Comparison of ENCODE assay signal across 8 cellular contexts in the genomic region with DNA sequence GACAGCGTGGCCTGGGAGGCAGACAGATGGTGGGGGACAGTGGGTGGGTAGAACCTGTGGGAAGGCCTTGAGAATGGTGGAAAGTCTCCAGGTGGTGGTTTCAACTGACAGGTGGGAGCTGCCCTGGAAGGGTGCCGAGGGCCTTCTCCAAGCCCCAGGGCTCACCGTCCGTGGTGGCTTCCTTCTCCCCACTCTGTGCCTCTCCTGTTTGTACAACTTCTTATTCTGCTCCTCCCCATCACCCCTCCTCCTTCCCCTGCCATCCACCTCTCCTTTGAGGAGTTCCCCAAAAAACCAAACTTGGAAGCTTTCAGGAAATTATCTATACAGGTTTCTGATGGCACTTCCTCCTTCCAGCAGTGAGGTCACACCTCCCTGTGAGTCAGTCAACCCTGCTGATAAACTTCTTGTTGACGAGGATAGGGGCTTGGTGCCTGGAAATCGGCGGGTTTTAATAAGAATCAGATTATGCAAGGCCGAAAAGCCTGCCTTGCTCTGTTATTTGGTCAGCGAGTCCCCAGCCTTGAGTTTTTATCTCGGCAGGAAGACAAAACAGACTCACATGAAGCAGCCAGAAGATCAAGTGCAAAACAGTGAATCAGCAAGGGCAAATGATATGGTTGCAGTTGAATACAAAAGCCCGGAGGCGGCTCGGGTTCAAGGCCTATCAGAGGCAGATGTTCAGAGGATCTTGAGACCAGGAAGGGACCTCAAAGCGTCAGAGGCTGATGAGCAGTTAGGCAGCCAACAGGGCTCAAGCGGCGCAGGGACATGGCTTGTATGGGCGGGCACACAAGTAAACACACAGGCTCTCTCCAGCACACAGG. TPM values are rescaled to one million over a fixed set of nuclear protein-coding genes. Genes with fewer than 3 reads are reported as not detected.
DNase-seq lines count a peak whose midpoint lies in the region; ATAC-seq, FAIRE-seq and TF ChIP-seq lines count a peak whose summit lies in the region.

No MANE protein-coding gene starts in this region.

- no peaks in the 10 kb centered on the region for H3K9me3 Mint-ChIP-seq in activated naive CD8-positive, alpha-beta T cell treated with anti-CD3 and anti-CD28 coated beads, Interleukin-2, amount 10 ng/mL, durations not matched to agents 7 days and 5 days

- H4K20me1 ChIP-seq in HepG2 (ENCODE audit: insufficient read depth, low read length): no peaks in the 10 kb centered on the region

- H3K4me2 ChIP-seq in HepG2 (ENCODE audit: low read depth, low read length): no peak overlapping the region

- TF ChIP-seq POLR2A in HepG2 (IDR thresholded peaks at IDR 0.05; ENCODE audit: insufficient read depth in 1 of 2, low read depth in 2 of 2, low read length in 2 of 2): no peak

- in situ Hi-C loops in HepG2 (cut with HindIII; ENCODE audit: extremely low pct_ligation_motif_present, low pct_unique_long_range_greater_than_20kb): no loop called here

- FAIRE-seq in HepG2 (lab: Jason Lieb, UNC) (no peak), kidney (lab: Jason Lieb, UNC) (no peak)

- H3K36me3 ChIP-seq in liver (ENCODE audit: control insufficient read depth in 4 of 4, insufficient read depth in 3 of 4, low read depth in 1 of 4, low read length in 3 of 4): peaks cover 10 to 51% (median 30%) of the 10 kb centered on the region in 4 donors
- H3K36me3 ChIP-seq in HepG2 (replicated peaks in 1 of 2; ENCODE audit: control insufficient read depth in 1 of 2, insufficient read depth in 2 of 2, low read length in 2 of 2): peaks cover 9 to 21% of the 10 kb centered on the region in 2 experiments; a peak in 4 of 5 replicates
- peaks cover 11 to 26% of the 10 kb centered on the region in 2 donors for H3K36me3 ChIP-seq in kidney (ENCODE audit: control insufficient read depth in 1 of 2, insufficient read depth in 2 of 2, low read length in 2 of 2)
- H3K36me3 ChIP-seq in urinary bladder (ENCODE audit: insufficient read depth): no peaks in the 10 kb centered on the region

- peaks cover 13% of the 10 kb centered on the region for H3K36me3 Mint-ChIP-seq in activated naive CD8-positive, alpha-beta T cell treated with anti-CD3 and anti-CD28 coated beads, Interleukin-2, amount 10 ng/mL, durations not matched to agents 7 days and 5 days

- H3K4me3 ChIP-seq in liver (ENCODE audit: low read depth in 1 of 3, low read length in 3 of 3) (no peak overlapping the region), HepG2 (replicated peaks in 1 of 3; ENCODE audit: insufficient read depth in 1 of 3, low read depth in 2 of 3, low read length in 3 of 3) (no peak overlapping the region), kidney (ENCODE audit: low read length in 2 of 2) (no peak overlapping the region), urinary bladder (ENCODE audit: low read depth, low read length) (no peak overlapping the region)

- no peaks in the 10 kb centered on the region for H3K27me3 Mint-ChIP-seq in activated naive CD8-positive, alpha-beta T cell treated with anti-CD3 and anti-CD28 coated beads, Interleukin-2, amount 10 ng/mL, durations not matched to agents 7 days and 5 days

- no peak for DNase-seq in HepG2 (ENCODE audit: low spot score)
- no peak for DNase-seq in activated naive CD8-positive, alpha-beta T cell treated with anti-CD3 and anti-CD28 coated beads, Interleukin-2, amount 10 ng/mL, durations not matched to agents 7 days and 5 days
- peak; percentile 61 for DNase-seq in kidney
- no peak for DNase-seq in NCI-H82 treated with DMSO at 0.1 percent for 48 hours (lab: John Stamatoyannopoulos, UW; ENCODE audit: unreplicated experiment)

- H3K79me2 ChIP-seq in HepG2 (ENCODE audit: insufficient read depth, low read length): no peaks in the 10 kb centered on the region

- H3K27me3 ChIP-seq in liver (ENCODE audit: control insufficient read depth in 4 of 4, insufficient read depth in 4 of 4, low read length in 3 of 4): no peaks in the 10 kb centered on the region
- H3K27me3 ChIP-seq in HepG2 (ENCODE audit: control insufficient read depth in 1 of 2, insufficient read depth in 2 of 2, low read length in 2 of 2): no peaks in the 10 kb centered on the region

- H3K27ac ChIP-seq in liver (ENCODE audit: low read depth in 1 of 2, low read length in 2 of 2) (peak overlapping the region; percentile 75 to 82), HepG2 (ENCODE audit: extremely low read length, insufficient read depth, low read length) (no peak overlapping the region), kidney (ENCODE audit: low read depth in 2 of 2, low read length in 2 of 2) (peak overlapping the region in 1 of 2 donors; percentile 45), urinary bladder (ENCODE audit: low read depth) (peak overlapping the region; percentile 84)

- no TSS peak for BruUV-seq in HepG2 (replicated peaks; lab: Mats Ljungman, UMichigan)

- H3K4me1 ChIP-seq in liver (ENCODE audit: control insufficient read depth in 4 of 4, insufficient read depth in 4 of 4, low read length in 3 of 4): peaks cover 0 to 2% (median 0%) of the 10 kb centered on the region in 4 donors
- H3K4me1 ChIP-seq in HepG2 (ENCODE audit: insufficient read depth, low read length): peaks cover 17% of the 10 kb centered on the region
- H3K4me1 ChIP-seq in kidney (ENCODE audit: control insufficient read depth in 1 of 2, insufficient read depth in 1 of 2, low read depth in 1 of 2, low read length in 2 of 2): peaks cover 2 to 3% of the 10 kb centered on the region in 2 donors
- H3K4me1 ChIP-seq in urinary bladder (ENCODE audit: insufficient read depth): no peaks in the 10 kb centered on the region

- H2AFZ ChIP-seq in HepG2 (ENCODE audit: low read length): no peak overlapping the region

- intact Hi-C loops in HepG2 (cut with micrococcal nuclease; ENCODE audit: unreplicated experiment) (no loop called here), kidney (cut with DNase I) (no loop called here)

- peak overlapping the region; percentile 74 for H3K27ac Mint-ChIP-seq in activated naive CD8-positive, alpha-beta T cell treated with anti-CD3 and anti-CD28 coated beads, Interleukin-2, amount 10 ng/mL, durations not matched to agents 7 days and 5 days

- 75% methylated on average over 17 of the region's 17 CpGs for WGBS in liver
- WGBS in HepG2 (ENCODE audit: low lambda C conversion rate): 90% methylated on average over 17 of the region's 17 CpGs
- 32% methylated on average over 17 of the region's 17 CpGs for WGBS in urinary bladder

- POLR2A ChIA-PET in HepG2 (lab: Yijun Ruan, JAX): interaction anchor here (1.2 kb wide), 1 partner anchor 10 kb away, joined by 5 read pairs; a partner anchor contains a TSS
- POLR2A ChIA-PET in activated naive CD8-positive, alpha-beta T cell treated with anti-CD3 and anti-CD28 coated beads, Interleukin-2, amount 10 ng/mL, durations not matched to agents 7 days and 5 days (lab: Charles Lee): interaction anchor here (1.3 kb wide), 1 partner anchor 9 kb away, joined by 3 read pairs; a partner anchor contains a TSS

- H3K9me3 ChIP-seq in liver (ENCODE audit: control insufficient read depth in 4 of 4, low read length in 3 of 4): no peaks in the 10 kb centered on the region
- no peaks in the 10 kb centered on the region for H3K9me3 ChIP-seq in HepG2 (ENCODE audit: low read length)
- no peaks in the 10 kb centered on the region for H3K9me3 ChIP-seq in kidney (ENCODE audit: control insufficient read depth in 1 of 2, low read length in 2 of 2)

- CTCF ChIA-PET in HepG2 (lab: Yijun Ruan, JAX; ENCODE audit: low intra/inter-chr PET ratio, low total read pairs): no interaction called here

- TF ChIP-seq CTCF in liver (IDR thresholded peaks at IDR 0.05; ENCODE audit: low read depth, low read length, missing input control) (no peak), HepG2 (CRISPR knock-in tag; IDR thresholded peaks at IDR 0.05) (no peak), kidney (IDR thresholded peaks at IDR 0.05; ENCODE audit: borderline replicate concordance, extremely low read depth, insufficient read depth) (no peak)

- TF ChIP-seq EP300 in HepG2 (IDR thresholded peaks at IDR 0.05; ENCODE audit: low read depth in 2 of 2, low read length in 2 of 2): no peak
- TF ChIP-seq EP300 in HepG2 (CRISPR knock-in tag; IDR thresholded peaks at IDR 0.05; ENCODE audit: borderline replicate concordance): no peak

- H3K4me1 Mint-ChIP-seq in activated naive CD8-positive, alpha-beta T cell treated with anti-CD3 and anti-CD28 coated beads, Interleukin-2, amount 10 ng/mL, durations not matched to agents 7 days and 5 days: peaks cover 33% of the 10 kb centered on the region

- H3K4me3 Mint-ChIP-seq in activated naive CD8-positive, alpha-beta T cell treated with anti-CD3 and anti-CD28 coated beads, Interleukin-2, amount 10 ng/mL, durations not matched to agents 7 days and 5 days: no peak overlapping the region

- peak overlapping the region in 1 of 2 donors; percentile 27 for H3K9ac ChIP-seq in liver (ENCODE audit: low read depth in 1 of 2, low read length in 2 of 2)
- H3K9ac ChIP-seq in HepG2 (ENCODE audit: insufficient read depth, low read depth, low read length): no peak overlapping the region
- H3K9ac ChIP-seq in kidney (ENCODE audit: low read length in 2 of 2): no peak overlapping the region

- ATAC-seq in HepG2 (no peak), HG02588 (IDR thresholded peaks at IDR 0.05; ENCODE audit: unreplicated experiment) (no peak), HG03565 (IDR thresholded peaks at IDR 0.05; ENCODE audit: unreplicated experiment) (no peak)
- peak; percentile 25 for ATAC-seq in activated naive CD8-positive, alpha-beta T cell treated with anti-CD3 and anti-CD28 coated beads, Interleukin-2, amount 10 ng/mL, durations not matched to agents 7 days and 5 days (ENCODE audit: low read depth)

- peak in 1 of 2 donors; percentile 26 for TF ChIP-seq RAD21 in liver (IDR thresholded peaks at IDR 0.05)
- no peak for TF ChIP-seq RAD21 in HepG2 (CRISPR knock-in tag; IDR thresholded peaks at IDR 0.05)

RNA-seq across cellular contexts. Expression of a gene that starts 9.5 kb away (rescaled TPM):
- total RNA-seq in liver: 10 to 100 TPM in 1 of 2 donors, 1 to 10 TPM in 1; 7.4 to 18.4 TPM
- polyA plus RNA-seq in liver: 10 to 100 TPM in 1 of 2 donors, 1 to 10 TPM in 1; 4.5 to 13.7 TPM
- total RNA-seq in HepG2 (2016; rRNA removed; fragmentation: Illumina TruSeq; extraction: Trizol): 7.4 and 13.3 TPM in 2 replicates
- 26.0 and 28.4 TPM in 2 replicates for total RNA-seq in HepG2 (2016; cell fraction: cytosol; rRNA removed; fragmentation: Illumina TruSeq; extraction: Trizol; ENCODE audit: low read depth)
- 6.5 and 14.0 TPM in 2 replicates for total RNA-seq in HepG2 (2016; cell fraction: insoluble cytoplasmic fraction; rRNA removed; fragmentation: Illumina TruSeq; extraction: Trizol)
- total RNA-seq in HepG2 (2016; cell fraction: membrane; rRNA removed; fragmentation: Illumina TruSeq; extraction: Trizol): 29.9 and 31.6 TPM in 2 replicates
- 10.2 and 12.2 TPM in 2 replicates for total RNA-seq in HepG2 (2016; cell fraction: nucleus; rRNA removed; fragmentation: Illumina TruSeq; extraction: Trizol)
- 9.1 and 12.5 TPM in 2 replicates for polyA plus RNA-seq in HepG2 (2011; rRNA removed)
- 8.8 and 9.2 TPM in 2 replicates for polyA plus RNA-seq in HepG2 (2011; cell fraction: cytosol; rRNA removed)
- 15.0 and 15.5 TPM in 2 replicates for polyA plus RNA-seq in HepG2 (2011; cell fraction: nucleus; rRNA removed)
- 7.8 and 8.2 TPM in 2 replicates for polyA plus RNA-seq in HepG2 (2012)
- polyA plus RNA-seq in HepG2 (2016; cell fraction: cytosol; fragmentation: Illumina TruSeq; extraction: Trizol; ENCODE audit: low read depth): 22.6 and 26.2 TPM in 2 replicates
- 7.6 and 9.2 TPM in 2 replicates for polyA plus RNA-seq in HepG2 (2016; cell fraction: insoluble cytoplasmic fraction; fragmentation: Illumina TruSeq; extraction: Trizol; ENCODE audit: low read depth)
- 26.9 and 30.2 TPM in 2 replicates for polyA plus RNA-seq in HepG2 (2016; cell fraction: membrane; fragmentation: Illumina TruSeq; extraction: Trizol; ENCODE audit: low read depth)
- polyA plus RNA-seq in HepG2 (2016; cell fraction: nucleus; fragmentation: Illumina TruSeq; extraction: Trizol; ENCODE audit: insufficient read depth, low read depth): 24.7 and 27.7 TPM in 2 replicates
- polyA minus RNA-seq in HepG2 (2011; rRNA and poly(A)+ RNA removed; ENCODE audit: low replicate concordance): 17.0 and 116 TPM in 2 replicates
- polyA minus RNA-seq in HepG2 (2011; cell fraction: cytosol; rRNA and poly(A)+ RNA removed): 3.8 and 4.3 TPM in 2 replicates
- 5.8 and 7.1 TPM in 2 replicates for polyA minus RNA-seq in HepG2 (2011; cell fraction: nucleus; rRNA and poly(A)+ RNA removed)
- 1 to 10 TPM; 6.3 to 8.5 TPM for total RNA-seq in activated naive CD8-positive, alpha-beta T cell treated with anti-CD3 and anti-CD28 coated beads, Interleukin-2, amount 10 ng/mL, durations not matched to agents 7 days and 5 days
- total RNA-seq in kidney: 27.4 TPM
- 72.8 TPM for polyA plus RNA-seq in kidney (ENCODE audit: insufficient read depth, low read depth, low replicate concordance)
- total RNA-seq in urinary bladder: 35.2 TPM
- polyA plus RNA-seq in urinary bladder: 48.5 TPM

RNA-seq across cellular contexts. Expression of a gene that starts 42.1 kb away (rescaled TPM):
- 10 to 100 TPM in 1 of 2 donors, 1 to 10 TPM in 1; 5.6 to 10.7 TPM for total RNA-seq in liver
- 10 to 100 TPM; 27.3 to 61.0 TPM for polyA plus RNA-seq in liver
- 21.9 and 24.1 TPM in 2 replicates for total RNA-seq in HepG2 (2016; rRNA removed; fragmentation: Illumina TruSeq; extraction: Trizol)
- 4.3 and 4.6 TPM in 2 replicates for total RNA-seq in HepG2 (2016; cell fraction: cytosol; rRNA removed; fragmentation: Illumina TruSeq; extraction: Trizol; ENCODE audit: low read depth)
- 20.7 and 23.2 TPM in 2 replicates for total RNA-seq in HepG2 (2016; cell fraction: insoluble cytoplasmic fraction; rRNA removed; fragmentation: Illumina TruSeq; extraction: Trizol)
- total RNA-seq in HepG2 (2016; cell fraction: membrane; rRNA removed; fragmentation: Illumina TruSeq; extraction: Trizol): 6.0 and 8.2 TPM in 2 replicates
- 10.8 and 11.7 TPM in 2 replicates for total RNA-seq in HepG2 (2016; cell fraction: nucleus; rRNA removed; fragmentation: Illumina TruSeq; extraction: Trizol)
- polyA plus RNA-seq in HepG2 (2011; rRNA removed): 20.7 and 22.5 TPM in 2 replicates
- polyA plus RNA-seq in HepG2 (2011; cell fraction: cytosol; rRNA removed): 25.0 and 33.9 TPM in 2 replicates
- polyA plus RNA-seq in HepG2 (2011; cell fraction: nucleus; rRNA removed): 11.1 and 11.9 TPM in 2 replicates
- 12.9 and 13.5 TPM in 2 replicates for polyA plus RNA-seq in HepG2 (2012)
- 4.1 and 4.3 TPM in 2 replicates for polyA plus RNA-seq in HepG2 (2016; cell fraction: cytosol; fragmentation: Illumina TruSeq; extraction: Trizol; ENCODE audit: low read depth)
- 29.3 and 35.5 TPM in 2 replicates for polyA plus RNA-seq in HepG2 (2016; cell fraction: insoluble cytoplasmic fraction; fragmentation: Illumina TruSeq; extraction: Trizol; ENCODE audit: low read depth)
- polyA plus RNA-seq in HepG2 (2016; cell fraction: membrane; fragmentation: Illumina TruSeq; extraction: Trizol; ENCODE audit: low read depth): 5.8 and 6.4 TPM in 2 replicates
- polyA plus RNA-seq in HepG2 (2016; cell fraction: nucleus; fragmentation: Illumina TruSeq; extraction: Trizol; ENCODE audit: insufficient read depth, low read depth): 15.1 and 15.2 TPM in 2 replicates
- polyA minus RNA-seq in HepG2 (2011; rRNA and poly(A)+ RNA removed; ENCODE audit: low replicate concordance): 16.9 and 47.3 TPM in 2 replicates
- 5.5 and 10.6 TPM in 2 replicates for polyA minus RNA-seq in HepG2 (2011; cell fraction: cytosol; rRNA and poly(A)+ RNA removed)
- polyA minus RNA-seq in HepG2 (2011; cell fraction: nucleus; rRNA and poly(A)+ RNA removed): 7.1 and 7.6 TPM in 2 replicates
- 10 to 100 TPM; 27.4 to 29.1 TPM for total RNA-seq in activated naive CD8-positive, alpha-beta T cell treated with anti-CD3 and anti-CD28 coated beads, Interleukin-2, amount 10 ng/mL, durations not matched to agents 7 days and 5 days
- total RNA-seq in kidney: 24.2 TPM
- polyA plus RNA-seq in kidney (ENCODE audit: insufficient read depth, low read depth, low replicate concordance): 23.9 TPM
- total RNA-seq in urinary bladder: 6.7 TPM
- polyA plus RNA-seq in urinary bladder: 28.3 TPM
